10 cellular contexts compared by ENCODE assay signal in genomic region chr5:181163487-181164075, GRCh38. TPM values are rescaled to one million over a fixed set of nuclear protein-coding genes. Genes with fewer than 3 reads are reported as not detected.
DNase-seq lines count a peak whose midpoint lies in the region; ATAC-seq and TF ChIP-seq lines count a peak whose summit lies in the region.
"Had no signal": no experiment of that assay in that cellular context is flagged by ENCODE, and none has a peak within 500 bp of the region (broad histone marks: within the 10 kb centered on the region; RNA-seq: fewer than 3 reads in every experiment).

No MANE protein-coding gene starts in this region.

- no peaks in the 10 kb centered on the region for H3K27me3 ChIP-seq in OCI-LY1 (ENCODE audit: insufficient read depth, low read length)
- peaks cover 18% of the 10 kb centered on the region for H3K27me3 ChIP-seq in endodermal cell (ENCODE audit: control insufficient read depth, insufficient read depth, low read length, poor library complexity, severe bottlenecking)
- H3K27me3 ChIP-seq in MM.1S (replicated peaks; ENCODE audit: insufficient read depth, low read length): peaks cover 22% of the 10 kb centered on the region
- H3K27me3 ChIP-seq: vagina had no signal

- DNase-seq in activated T-cell treated with anti-CD3 and anti-CD28 coated beads, Interleukin-2, amount 50 U/mL, for 72 hours: peak in 1 of 2 donors; percentile 46
- DNase-seq in activated T-cell treated with anti-CD3 and anti-CD28 coated beads, Interleukin-2, amount 50 U/mL, for 1 hour: no peak
- DNase-seq in endodermal cell (peak; percentile 74), C1 segment of cervical spinal cord (lab: John Stamatoyannopoulos, UW) (no peak), MM.1S (no peak)
- DNase-seq in stimulated activated CD8-positive, alpha-beta memory T cell treated with anti-CD3 and anti-CD28 coated beads, Interleukin-4, amount 100 ng/mL, for 48 hours: peak; percentile 46

- peak overlapping the region; percentile 62 to 80 for H3K4me3 Mint-ChIP-seq in activated T-cell treated with anti-CD3 and anti-CD28 coated beads, Interleukin-2, amount 50 U/mL, for 72 hours
- peak overlapping the region; percentile 66 for H3K4me3 Mint-ChIP-seq in endodermal cell

- H3K36me3 ChIP-seq in OCI-LY1 (ENCODE audit: insufficient read depth, low read length) (no peaks in the 10 kb centered on the region), endodermal cell (ENCODE audit: control insufficient read depth, insufficient read depth, low read length) (no peaks in the 10 kb centered on the region), MM.1S (replicated peaks; ENCODE audit: insufficient read depth, low read length) (no peaks in the 10 kb centered on the region)
- H3K36me3 ChIP-seq: vagina had no signal

- WGBS in endodermal cell (ENCODE audit: insufficient coverage in 1 of 2, insufficient read length in 1 of 2), 2 experiments: 26 to 39% methylated on average over 10 to 14 of the region's 16 CpGs

- H3K4me3 ChIP-seq in OCI-LY1 (ENCODE audit: low read depth, low read length, poor library complexity, severe bottlenecking) (peak overlapping the region; percentile 57), endodermal cell (ENCODE audit: low read length) (peak overlapping the region; percentile 75), MM.1S (ENCODE audit: low read length) (no peak overlapping the region)
- H3K4me3 ChIP-seq: vagina had no signal

- peak overlapping the region; percentile 71 for H3K27ac Mint-ChIP-seq in activated T-cell treated with anti-CD3 and anti-CD28 coated beads, Interleukin-2, amount 50 U/mL, for 72 hours
- peak overlapping the region; percentile 59 for H3K27ac Mint-ChIP-seq in endodermal cell

- H3K27ac ChIP-seq in OCI-LY1 (ENCODE audit: low read depth, low read length, poor library complexity, severe bottlenecking) (peak overlapping the region; percentile 88), endodermal cell (ENCODE audit: low read depth, low read length) (no peak overlapping the region), MM.1S (ENCODE audit: low read length) (no peak overlapping the region)
- H3K27ac ChIP-seq: epithelial cell of prostate, vagina had no signal

- H4K20me1 ChIP-seq in OCI-LY1 (ENCODE audit: insufficient read depth, low read length): no peaks in the 10 kb centered on the region
- no peaks in the 10 kb centered on the region for H4K20me1 ChIP-seq in MM.1S (ENCODE audit: insufficient read depth, low read length)

- H3K79me2 ChIP-seq in OCI-LY1 (ENCODE audit: insufficient read depth, low read length): no peaks in the 10 kb centered on the region
- H3K79me2 ChIP-seq in MM.1S (ENCODE audit: low read length): no peaks in the 10 kb centered on the region

- H3K9me3 Mint-ChIP-seq in activated T-cell treated with anti-CD3 and anti-CD28 coated beads, Interleukin-2, amount 50 U/mL, for 72 hours: no peaks in the 10 kb centered on the region
- H3K9me3 Mint-ChIP-seq in endodermal cell: no peaks in the 10 kb centered on the region

- peak overlapping the region; percentile 67 for H3K9ac ChIP-seq in OCI-LY1 (ENCODE audit: low read length)
- H3K9ac ChIP-seq in endodermal cell (ENCODE audit: extremely low read depth, low read length, poor library complexity, severe bottlenecking): no peak overlapping the region
- H3K9ac ChIP-seq in MM.1S (ENCODE audit: low read length): no peak overlapping the region

- no peaks in the 10 kb centered on the region for H3K36me3 Mint-ChIP-seq in activated T-cell treated with anti-CD3 and anti-CD28 coated beads, Interleukin-2, amount 50 U/mL, for 72 hours (ENCODE audit: insufficient read depth in 2 of 2)
- H3K36me3 Mint-ChIP-seq in endodermal cell (ENCODE audit: low read depth): no peaks in the 10 kb centered on the region

- no peak for ATAC-seq in activated T-cell treated with anti-CD3 and anti-CD28 coated beads, Interleukin-2, amount 50 U/mL, for 72 hours (replicated peaks in 1 of 2)
- no peak for ATAC-seq in HG02981 (IDR thresholded peaks at IDR 0.05; ENCODE audit: unreplicated experiment)

- peak; percentile 34; the same call in 1 of the 2 replicates for TF ChIP-seq CTCF in OCI-LY1 (IDR thresholded peaks at IDR 0.05; ENCODE audit: low read length)
- peak; percentile 35 for TF ChIP-seq CTCF in endodermal cell (conservative IDR thresholded peaks at IDR 0.05)
- TF ChIP-seq CTCF in MM.1S (IDR thresholded peaks at IDR 0.05; ENCODE audit: low read length): no peak

- H3K4me2 ChIP-seq in OCI-LY1 (ENCODE audit: low read length) (peak overlapping the region; percentile 63), MM.1S (ENCODE audit: low read depth, low read length) (no peak overlapping the region)

- H3K4me1 ChIP-seq in OCI-LY1 (ENCODE audit: insufficient read depth, low read length, severe bottlenecking): peaks cover 67% of the 10 kb centered on the region
- no peaks in the 10 kb centered on the region for H3K4me1 ChIP-seq in endodermal cell (ENCODE audit: control insufficient read depth, insufficient read depth, low read length)
- H3K4me1 ChIP-seq in MM.1S (ENCODE audit: low read length): peaks cover 25% of the 10 kb centered on the region

- H3K27me3 Mint-ChIP-seq in activated T-cell treated with anti-CD3 and anti-CD28 coated beads, Interleukin-2, amount 50 U/mL, for 72 hours (ENCODE audit: low read depth): peaks cover 7% of the 10 kb centered on the region
- H3K27me3 Mint-ChIP-seq in endodermal cell (ENCODE audit: insufficient read depth): peaks cover 43% of the 10 kb centered on the region

- H3K9me3 ChIP-seq in OCI-LY1 (ENCODE audit: low read length): no peaks in the 10 kb centered on the region
- no peaks in the 10 kb centered on the region for H3K9me3 ChIP-seq in endodermal cell (ENCODE audit: control insufficient read depth, low read length)
- H3K9me3 ChIP-seq in MM.1S (replicated peaks; ENCODE audit: insufficient read depth, low read length): no peaks in the 10 kb centered on the region
- H3K9me3 ChIP-seq: vagina had no signal

- no peak overlapping the region for H2AFZ ChIP-seq in OCI-LY1 (ENCODE audit: low read length)
- H2AFZ ChIP-seq in MM.1S (ENCODE audit: low read length): no peak overlapping the region

- peaks cover 83% of the 10 kb centered on the region for H3K4me1 Mint-ChIP-seq in activated T-cell treated with anti-CD3 and anti-CD28 coated beads, Interleukin-2, amount 50 U/mL, for 72 hours (ENCODE audit: low read depth)
- peaks cover 14% of the 10 kb centered on the region for H3K4me1 Mint-ChIP-seq in endodermal cell

- H3K9me2 ChIP-seq in OCI-LY1 (ENCODE audit: low read depth, low read length) (no peaks in the 10 kb centered on the region), MM.1S (replicated peaks; ENCODE audit: insufficient read depth, low read length) (no peaks in the 10 kb centered on the region)

- H3F3A ChIP-seq in OCI-LY1 (ENCODE audit: insufficient read depth, low read length): peaks cover 5% of the 10 kb centered on the region; the same call in 1 of the 2 replicates
- peaks cover 5% of the 10 kb centered on the region for H3F3A ChIP-seq in MM.1S (ENCODE audit: insufficient read depth, low read length)

RNA-seq across cellular contexts. Expression of gene OR2V2, which starts 16.2 kb away (rescaled TPM):
- not detected for total RNA-seq in activated T-cell treated with anti-CD3 and anti-CD28 coated beads, Interleukin-2, amount 50 U/mL, for 72 hours
- total RNA-seq in endodermal cell: not detected
- polyA plus RNA-seq in endodermal cell (2013, experiment 1 of 2): not detected
- polyA plus RNA-seq in endodermal cell (2013, experiment 2 of 2): not detected
- total RNA-seq: vagina had no signal

RNA-seq across cellular contexts. Expression of gene OR2V1, which starts 32.6 kb away (rescaled TPM):
- total RNA-seq in activated T-cell treated with anti-CD3 and anti-CD28 coated beads, Interleukin-2, amount 50 U/mL, for 72 hours: not detected
- not detected for total RNA-seq in endodermal cell
- polyA plus RNA-seq in endodermal cell (2013, experiment 1 of 2): not detected
- not detected for polyA plus RNA-seq in endodermal cell (2013, experiment 2 of 2)
- total RNA-seq: vagina had no signal

RNA-seq across cellular contexts. Expression of gene TRIM7, which starts 41.4 kb away (rescaled TPM):
- 1 to 10 TPM; 2.4 to 2.9 TPM for total RNA-seq in activated T-cell treated with anti-CD3 and anti-CD28 coated beads, Interleukin-2, amount 50 U/mL, for 72 hours
- total RNA-seq in endodermal cell: not detected
- 0.21 TPM for polyA plus RNA-seq in endodermal cell (2013, experiment 1 of 2)
- 0.29 TPM for polyA plus RNA-seq in endodermal cell (2013, experiment 2 of 2)

RNA-seq across cellular contexts. Expression of gene TRIM41, which starts 59.5 kb away (rescaled TPM):
- total RNA-seq in activated T-cell treated with anti-CD3 and anti-CD28 coated beads, Interleukin-2, amount 50 U/mL, for 72 hours: 10 to 100 TPM; 42.1 to 52.1 TPM
- total RNA-seq in endodermal cell: 10 to 100 TPM; 37.5 to 41.7 TPM
- polyA plus RNA-seq in endodermal cell (2013, experiment 1 of 2): 29.1 TPM
- polyA plus RNA-seq in endodermal cell (2013, experiment 2 of 2): 23.7 TPM

Comparison
In these comparisons a context has a peak if more than half of its experiments do, and no peak if none do; other contexts are left out.
1. DNase-seq: peak in endodermal cell (single experiment) and stimulated activated CD8-positive, alpha-beta memory T cell treated with anti-CD3 and anti-CD28 coated beads, Interleukin-4, amount 100 ng/mL, for 48 hours (single experiment); none in activated T-cell treated with anti-CD3 and anti-CD28 coated beads, Interleukin-2, amount 50 U/mL, for 1 hour (single experiment), C1 segment of cervical spinal cord (0 of 14) and MM.1S (single experiment).